ENCODE assay signal across 21 cellular contexts in genomic region chr12:13404111-13404628, GRCh38.
DNase-seq lines count a peak whose midpoint lies in the region; ATAC-seq and TF ChIP-seq lines count a peak whose summit lies in the region.
"Had no signal": no experiment of that assay in that cellular context is flagged by ENCODE, and none has a peak within 500 bp of the region (broad histone marks: within the 10 kb centered on the region; RNA-seq: fewer than 3 reads in every experiment).

No MANE protein-coding gene starts in this region.

- H3K36me3 ChIP-seq in BE2C (no peaks in the 10 kb centered on the region), colonic mucosa (no peaks in the 10 kb centered on the region)
- H3K36me3 ChIP-seq in CD8-positive, alpha-beta memory T cell (ENCODE audit: insufficient read depth, low read length) = no peaks in the 10 kb centered on the region
- H3K36me3 ChIP-seq: BLaER1 had no signal

- H3K4me1 ChIP-seq in BE2C = no peaks in the 10 kb centered on the region
- H3K4me1 ChIP-seq in colonic mucosa = no peaks in the 10 kb centered on the region
- no peaks in the 10 kb centered on the region for H3K4me1 ChIP-seq in CD8-positive, alpha-beta memory T cell (ENCODE audit: insufficient read depth, low read length)
- H3K4me1 ChIP-seq: BLaER1 had no signal

- no peak overlapping the region for H3K4me3 Mint-ChIP-seq in neural crest cell
- H3K4me3 Mint-ChIP-seq in CD8-positive, alpha-beta memory T cell = no peak overlapping the region
- H3K4me3 Mint-ChIP-seq: CD4-positive, alpha-beta memory T cell; H9 had no signal

- CTCF ChIA-PET in CD8-positive, alpha-beta memory T cell (lab: Charles Lee) = no interaction called here

- H3K27me3 Mint-ChIP-seq in neural crest cell (ENCODE audit: low read depth) = peaks cover 11% of the 10 kb centered on the region
- H3K27me3 Mint-ChIP-seq in CD8-positive, alpha-beta memory T cell = peaks cover 13 to 15% of the 10 kb centered on the region in 2 donors

- H3K9me3 ChIP-seq in BE2C (no peaks in the 10 kb centered on the region), colonic mucosa (no peaks in the 10 kb centered on the region)
- H3K9me3 ChIP-seq in CD8-positive, alpha-beta memory T cell (ENCODE audit: low read length) = no peaks in the 10 kb centered on the region
- H3K9me3 ChIP-seq: BLaER1, SK-N-SH had no signal

- H3K4me1 Mint-ChIP-seq in neural crest cell = no peaks in the 10 kb centered on the region
- H3K4me1 Mint-ChIP-seq in CD8-positive, alpha-beta memory T cell = no peaks in the 10 kb centered on the region
- H3K4me1 Mint-ChIP-seq: CD4-positive, alpha-beta memory T cell had no signal

- H3K27me3 ChIP-seq in BE2C (peaks cover 15% of the 10 kb centered on the region), colonic mucosa (no peaks in the 10 kb centered on the region)
- no peaks in the 10 kb centered on the region for H3K27me3 ChIP-seq in CD8-positive, alpha-beta memory T cell (ENCODE audit: insufficient read depth, low read length, poor library complexity, severe bottlenecking)
- H3K27me3 ChIP-seq: BLaER1 had no signal

- H3K9me3 Mint-ChIP-seq in neural crest cell = peaks cover 3% of the 10 kb centered on the region
- H3K9me3 Mint-ChIP-seq in CD8-positive, alpha-beta memory T cell = peaks cover 0 to 2% (median 0%) of the 10 kb centered on the region in 5 donors

- no peak for TF ChIP-seq CTCF in BE2C (IDR thresholded peaks at IDR 0.05; ENCODE audit: low read depth, low read length)
- no peak for TF ChIP-seq CTCF in colonic mucosa (IDR thresholded peaks at IDR 0.05)
- no peak for TF ChIP-seq CTCF in neural crest cell (conservative IDR thresholded peaks at IDR 0.05)

- H3K27ac Mint-ChIP-seq in neural crest cell (ENCODE audit: unreplicated experiment) = peak overlapping the region; percentile 54
- H3K27ac Mint-ChIP-seq in CD8-positive, alpha-beta memory T cell = no peak overlapping the region
- H3K27ac Mint-ChIP-seq: CD4-positive, alpha-beta memory T cell had no signal

- no peak for DNase-seq in BE2C
- DNase-seq in colonic mucosa = no peak
- peak; percentile 16 for DNase-seq in kidney tubule cell (ENCODE audit: low spot score)
- DNase-seq in neural crest cell (ENCODE audit: low read depth, low spot score) = no peak
- DNase-seq in HT-29 (ENCODE audit: low spot score) = no peak
- DNase-seq in CD8-positive, alpha-beta memory T cell = no peak
- DNase-seq: CD4-positive, alpha-beta memory T cell; DND-41; H9; NCI-H1105; NCI-H1694 treated with DMSO at 0.1 percent for 48 hours; NCI-H510A; NCI-H748 treated with DMSO at 0.1 percent for 48 hours; OCI-M1; RPMI8226; SHP77 treated with DMSO at 0.1 percent for 48 hours; SK-N-SH had no signal

- ATAC-seq in GM18511 (IDR thresholded peaks at IDR 0.05; ENCODE audit: unreplicated experiment) (no peak), GM21447 (IDR thresholded peaks at IDR 0.05; ENCODE audit: unreplicated experiment) (no peak)
- ATAC-seq: K562 had no signal

- no peaks in the 10 kb centered on the region for H3K36me3 Mint-ChIP-seq in neural crest cell (ENCODE audit: low read depth)
- no peaks in the 10 kb centered on the region for H3K36me3 Mint-ChIP-seq in CD8-positive, alpha-beta memory T cell
- H3K36me3 Mint-ChIP-seq: CD4-positive, alpha-beta memory T cell had no signal

- no peak overlapping the region for H3K9ac ChIP-seq in colonic mucosa (ENCODE audit: low read depth in 2 of 2, low read length in 2 of 2)
- H3K9ac ChIP-seq: BLaER1, SK-N-SH had no signal

- no peak overlapping the region for H3K27ac ChIP-seq in colonic mucosa
- no peak overlapping the region for H3K27ac ChIP-seq in CD8-positive, alpha-beta memory T cell (ENCODE audit: low read depth, low read length)
- H3K27ac ChIP-seq: BLaER1 had no signal

- POLR2A ChIA-PET in CD8-positive, alpha-beta memory T cell (lab: Charles Lee) = no interaction called here

- intact Hi-C loops in colonic mucosa (cut with DNase I) = no loop called here

- H3K4me3 ChIP-seq in BE2C (ENCODE audit: low read depth, low read length) (0 out of 2 replicates have a peak overlapping the region, but pooled peaks have one; percentile 2), colonic mucosa (peak overlapping the region; percentile 5)
- H3K4me3 ChIP-seq in CD8-positive, alpha-beta memory T cell (ENCODE audit: low read length) = no peak overlapping the region
- H3K4me3 ChIP-seq: BLaER1, K562 had no signal
